Comparison of ENCODE assay signal across 9 cellular contexts in genomic region chr20:362271-363254, GRCh38. TPM values are rescaled to one million over a fixed set of nuclear protein-coding genes. Genes with fewer than 3 reads are reported as not detected.
DNase-seq lines count a peak whose midpoint lies in the region; ATAC-seq, FAIRE-seq and TF ChIP-seq lines count a peak whose summit lies in the region.
"Had no signal": no experiment of that assay in that cellular context is flagged by ENCODE, and none has a peak within 500 bp of the region (broad histone marks: within the 10 kb centered on the region; RNA-seq: fewer than 3 reads in every experiment).

No MANE protein-coding gene starts in this region.

- peak in 2 of 3 experiments; percentile 10 to 23 for TF ChIP-seq CTCF in ascending aorta (IDR thresholded peaks at IDR 0.05)

- H3K27ac ChIP-seq in ascending aorta: no peak overlapping the region

- no peaks in the 10 kb centered on the region for H3K27me3 ChIP-seq in ascending aorta

- no peaks in the 10 kb centered on the region for H3K36me3 ChIP-seq in ascending aorta

- intact Hi-C loops in ascending aorta (cut with DNase I): loop anchor here (5.0 kb wide), 1 partner anchor 280 kb away; no protein-coding TSS in a partner anchor

- H3K9me3 ChIP-seq in ascending aorta: no peaks in the 10 kb centered on the region

- H3K4me3 ChIP-seq in ascending aorta: no peak overlapping the region
- H3K4me3 ChIP-seq: skin epidermis had no signal

- ATAC-seq in HG02678 (IDR thresholded peaks at IDR 0.05; ENCODE audit: unreplicated experiment): no peak
- ATAC-seq in HG02884 (IDR thresholded peaks at IDR 0.05; ENCODE audit: unreplicated experiment): no peak

- FAIRE-seq in HTR-8/SVneo (lab: Jason Lieb, UNC): peak; percentile 73

- peaks cover 2 to 3% of the 10 kb centered on the region in 2 donors for H3K4me1 ChIP-seq in ascending aorta

- DNase-seq in DMS 273 (lab: John Stamatoyannopoulos, UW; ENCODE audit: unreplicated experiment): peak; percentile 97
- peak; percentile 79 for DNase-seq in HTR-8/SVneo (ENCODE audit: insufficient read length, low spot score)
- peak; percentile 64 to 82 for DNase-seq in ascending aorta (ENCODE audit: low spot score in 2 of 2)
- peak; percentile 94 for DNase-seq in iris pigment epithelial cell (ENCODE audit: low read depth)
- peak; percentile 65 for DNase-seq in stimulated activated CD8-positive, alpha-beta memory T cell treated with anti-CD3 and anti-CD28 coated beads, Interleukin-4, amount 100 ng/mL, for 48 hours

TF ChIP-seq in PFSK-1, 5 proteins besides CTCF, POLR2A, EP300 and RAD21:
- peak; percentile 38 for TF ChIP-seq POLR2AphosphoS5 (IDR thresholded peaks at IDR 0.05; ENCODE audit: low read depth, low read length)
- TF ChIP-seq REST (IDR thresholded peaks at IDR 0.05; ENCODE audit: insufficient read depth in 1 of 2, low read depth in 2 of 2, low read length in 2 of 2): no peak
- TF ChIP-seq TAF1 (IDR thresholded peaks at IDR 0.05; ENCODE audit: borderline replicate concordance, insufficient read depth, low read length): no peak
- TF ChIP-seq SIN3A (IDR thresholded peaks at IDR 0.05; ENCODE audit: borderline replicate concordance, insufficient read depth, low read length): no peak
- TF ChIP-seq FOXP2 (optimal IDR thresholded peaks at IDR 0.05; ENCODE audit: borderline replicate concordance, extremely low read depth, extremely low read length, insufficient read depth): peak; percentile 98

RNA-seq across cellular contexts. Expression of gene NRSN2, which starts 15.7 kb away (rescaled TPM):
- 125 TPM for polyA plus RNA-seq in PFSK-1 (2012; ENCODE audit: insufficient read length, low read depth)
- total RNA-seq in ascending aorta: 24.5 TPM

RNA-seq across cellular contexts. Expression of gene TRIB3, which starts 18.0 kb away (rescaled TPM):
- 493 TPM for polyA plus RNA-seq in PFSK-1 (2012; ENCODE audit: insufficient read length, low read depth)
- not detected for total RNA-seq in ascending aorta

RNA-seq across cellular contexts. Expression of gene SOX12, which starts 37.2 kb away (rescaled TPM):
- polyA plus RNA-seq in PFSK-1 (2012; ENCODE audit: insufficient read length, low read depth): 45.8 TPM
- 6.2 TPM for total RNA-seq in ascending aorta

RNA-seq across cellular contexts. Expression of gene RBCK1, which starts 45.5 kb away (rescaled TPM):
- 197 TPM for polyA plus RNA-seq in PFSK-1 (2012; ENCODE audit: insufficient read length, low read depth)
- total RNA-seq in ascending aorta: 123 TPM
